In the genomic region with DNA sequence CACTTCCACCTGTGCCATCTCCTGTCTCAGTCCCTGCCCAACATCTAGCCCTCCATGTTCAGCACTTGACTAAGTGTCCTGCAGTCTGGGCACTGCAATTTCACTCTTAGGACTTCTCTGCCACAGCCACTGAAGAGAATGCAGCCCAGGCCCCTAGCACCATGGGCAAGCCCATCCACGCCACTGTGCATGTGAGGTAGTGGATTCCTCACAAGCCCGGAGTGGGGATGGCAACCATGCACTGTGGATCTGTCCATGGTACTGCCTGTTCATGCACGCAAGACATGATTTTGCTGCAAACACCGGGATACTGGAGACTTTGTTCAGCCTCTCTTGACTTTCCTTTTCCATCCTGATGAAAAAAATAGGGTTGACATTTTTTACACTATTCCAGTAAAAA, we compare ENCODE assay signal across 1 cellular context.
TF ChIP-seq lines count a peak whose summit lies in the region.

No MANE protein-coding gene starts in this region.

TF ChIP-seq in HCT116, 20 proteins besides CTCF, POLR2A, EP300 and RAD21 (continued from another document):
- TF ChIP-seq, protein P1, sequence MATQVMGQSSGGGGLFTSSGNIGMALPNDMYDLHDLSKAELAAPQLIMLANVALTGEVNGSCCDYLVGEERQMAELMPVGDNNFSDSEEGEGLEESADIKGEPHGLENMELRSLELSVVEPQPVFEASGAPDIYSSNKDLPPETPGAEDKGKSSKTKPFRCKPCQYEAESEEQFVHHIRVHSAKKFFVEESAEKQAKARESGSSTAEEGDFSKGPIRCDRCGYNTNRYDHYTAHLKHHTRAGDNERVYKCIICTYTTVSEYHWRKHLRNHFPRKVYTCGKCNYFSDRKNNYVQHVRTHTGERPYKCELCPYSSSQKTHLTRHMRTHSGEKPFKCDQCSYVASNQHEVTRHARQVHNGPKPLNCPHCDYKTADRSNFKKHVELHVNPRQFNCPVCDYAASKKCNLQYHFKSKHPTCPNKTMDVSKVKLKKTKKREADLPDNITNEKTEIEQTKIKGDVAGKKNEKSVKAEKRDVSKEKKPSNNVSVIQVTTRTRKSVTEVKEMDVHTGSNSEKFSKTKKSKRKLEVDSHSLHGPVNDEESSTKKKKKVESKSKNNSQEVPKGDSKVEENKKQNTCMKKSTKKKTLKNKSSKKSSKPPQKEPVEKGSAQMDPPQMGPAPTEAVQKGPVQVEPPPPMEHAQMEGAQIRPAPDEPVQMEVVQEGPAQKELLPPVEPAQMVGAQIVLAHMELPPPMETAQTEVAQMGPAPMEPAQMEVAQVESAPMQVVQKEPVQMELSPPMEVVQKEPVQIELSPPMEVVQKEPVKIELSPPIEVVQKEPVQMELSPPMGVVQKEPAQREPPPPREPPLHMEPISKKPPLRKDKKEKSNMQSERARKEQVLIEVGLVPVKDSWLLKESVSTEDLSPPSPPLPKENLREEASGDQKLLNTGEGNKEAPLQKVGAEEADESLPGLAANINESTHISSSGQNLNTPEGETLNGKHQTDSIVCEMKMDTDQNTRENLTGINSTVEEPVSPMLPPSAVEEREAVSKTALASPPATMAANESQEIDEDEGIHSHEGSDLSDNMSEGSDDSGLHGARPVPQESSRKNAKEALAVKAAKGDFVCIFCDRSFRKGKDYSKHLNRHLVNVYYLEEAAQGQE (IDR thresholded peaks at IDR 0.05; ENCODE audit: low read depth), result peak; percentile 78
- TF ChIP-seq YY1 (IDR thresholded peaks at IDR 0.05; ENCODE audit: extremely low read depth, insufficient replicate concordance, low read depth, low read length), result no peak
TF ChIP-seq in HCT116: peak in this region for 1.
